1 cellular context compared by ENCODE assay signal in genomic region chrX:54042609-54043010, GRCh38.
TF ChIP-seq lines count a peak whose summit lies in the region.

No MANE protein-coding gene starts in this region.

TF ChIP-seq in GM12878, 131 proteins besides CTCF, POLR2A, EP300 and RAD21 (continued from another document):
- TF ChIP-seq SKIL (IDR thresholded peaks at IDR 0.05; ENCODE audit: low read depth, poor library complexity, severe bottlenecking) (no peak), CBFB (IDR thresholded peaks at IDR 0.05; ENCODE audit: low read depth) (no peak), CHD2 (IDR thresholded peaks at IDR 0.05; ENCODE audit: borderline replicate concordance, low read depth, low read length) (no peak), EGR1 (IDR thresholded peaks at IDR 0.05; ENCODE audit: borderline replicate concordance in 1 of 2, low read depth in 2 of 2, low read length in 2 of 2) (no peak), FOXM1 (IDR thresholded peaks at IDR 0.05; ENCODE audit: low read depth, low read length) (no peak), USF1 (IDR thresholded peaks at IDR 0.05; ENCODE audit: borderline replicate concordance, extremely low read length, insufficient read depth, low read depth, low read length) (no peak), NR2C2 (IDR thresholded peaks at IDR 0.05; ENCODE audit: borderline replicate concordance, control insufficient read depth, insufficient read length, low read depth) (no peak), ZNF592 (IDR thresholded peaks at IDR 0.05) (no peak)
